ENCODE assay signal across 24 cellular contexts in the genomic region with DNA sequence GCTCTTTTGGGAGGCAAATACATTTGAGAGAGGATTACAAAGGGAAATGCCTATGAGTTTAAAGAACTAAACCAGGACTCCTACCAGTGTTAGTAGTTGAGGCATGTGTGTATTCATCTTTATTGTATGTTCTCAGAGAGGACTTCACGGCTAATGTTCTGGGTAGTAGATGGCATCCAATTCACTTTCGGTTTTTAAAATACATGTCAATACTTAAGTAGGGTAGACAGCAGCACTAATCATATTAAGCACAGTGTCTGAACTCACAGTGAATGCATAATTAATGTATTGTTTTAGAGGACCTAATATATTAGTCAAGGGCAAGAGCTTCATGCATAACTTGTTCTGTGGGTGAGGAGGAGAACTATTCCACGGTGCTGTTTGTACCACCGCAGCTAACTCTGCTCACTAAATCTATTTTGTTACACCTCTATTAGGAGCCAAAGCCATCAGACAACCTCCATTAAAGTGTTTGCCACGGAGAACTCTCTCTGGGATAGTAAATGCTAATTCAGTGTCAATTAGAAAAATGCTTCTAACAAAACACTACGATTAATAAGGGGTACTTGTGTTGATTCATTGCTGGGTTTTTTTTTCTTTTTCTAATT. TPM values are rescaled to one million over a fixed set of nuclear protein-coding genes. Genes with fewer than 3 reads are reported as not detected.
DNase-seq lines count a peak whose midpoint lies in the region; FAIRE-seq and TF ChIP-seq lines count a peak whose summit lies in the region.
"Had no signal": no experiment of that assay in that cellular context is flagged by ENCODE, and none has a peak within 500 bp of the region (broad histone marks: within the 10 kb centered on the region; RNA-seq: fewer than 3 reads in every experiment).

No MANE protein-coding gene starts in this region.

- H3K36me3 Mint-ChIP-seq in astrocyte (ENCODE audit: low read depth, unreplicated experiment), result no peaks in the 10 kb centered on the region
- peaks cover 13% of the 10 kb centered on the region for H3K36me3 Mint-ChIP-seq in activated CD4-positive, alpha-beta memory T cell treated with anti-CD3 and anti-CD28 coated beads for 36 hours
- H3K36me3 Mint-ChIP-seq: type B pancreatic cell had no signal

- DNase-seq in MG63 (no peak), astrocyte (ENCODE audit: low read depth) (peak; percentile 12), retina (peak; percentile 38), SJCRH30 (no peak), NCI-H187 (lab: John Stamatoyannopoulos, UW) (no peak)
- no peak for DNase-seq in activated CD4-positive, alpha-beta memory T cell treated with anti-CD3 and anti-CD28 coated beads for 36 hours
- no peak for DNase-seq in stimulated activated CD4-positive, alpha-beta T cell treated with anti-CD3 and anti-CD28 coated beads, Interleukin-15, amount 100 ng/mL, for 24 hours
- DNase-seq: activated CD4-positive, alpha-beta memory T cell treated with anti-CD3 and anti-CD28 coated beads, Interleukin-2, amount 10 ng/mL, durations not matched to agents 7 days and 5 days; activated effector memory CD4-positive, alpha-beta T cell treated with anti-CD3 and anti-CD28 coated beads, Interleukin-2, amount 50 U/mL, for 16 hours; activated naive CD8-positive, alpha-beta T cell treated with anti-CD3 and anti-CD28 coated beads, Interleukin-2, amount 10 ng/mL, durations not matched to agents 7 days and 5 days; activated T-cell treated with anti-CD3 and anti-CD28 coated beads for 4 hours; CD4-positive, alpha-beta memory T cell; H7; left ventricle myocardium inferior; NCI-H146; NCI-H2227 treated with DMSO at 0.1 percent for 48 hours; NCI-H69; WERI-Rb-1 had no signal

- H3K4me3 Mint-ChIP-seq in astrocyte (ENCODE audit: unreplicated experiment), result no peak overlapping the region
- no peak overlapping the region for H3K4me3 Mint-ChIP-seq in activated CD4-positive, alpha-beta memory T cell treated with anti-CD3 and anti-CD28 coated beads for 36 hours
- H3K4me3 Mint-ChIP-seq: activated CD4-positive, alpha-beta memory T cell treated with anti-CD3 and anti-CD28 coated beads, Interleukin-2, amount 10 ng/mL, durations not matched to agents 7 days and 5 days; activated naive CD8-positive, alpha-beta T cell treated with anti-CD3 and anti-CD28 coated beads, Interleukin-2, amount 10 ng/mL, durations not matched to agents 7 days and 5 days; CD4-positive, alpha-beta memory T cell; nephron; type B pancreatic cell had no signal

- H3K4me3 ChIP-seq in MG63 (peak overlapping the region; percentile 44), astrocyte (ENCODE audit: insufficient read depth, low read depth, low read length) (peak overlapping the region; percentile 49), SJCRH30 (no peak overlapping the region)
- H3K4me3 ChIP-seq: left ventricle myocardium inferior had no signal

- no peaks in the 10 kb centered on the region for H3K9me3 Mint-ChIP-seq in astrocyte (ENCODE audit: unreplicated experiment)
- no peaks in the 10 kb centered on the region for H3K9me3 Mint-ChIP-seq in activated CD4-positive, alpha-beta memory T cell treated with anti-CD3 and anti-CD28 coated beads for 36 hours
- H3K9me3 Mint-ChIP-seq: activated naive CD8-positive, alpha-beta T cell treated with anti-CD3 and anti-CD28 coated beads, Interleukin-2, amount 10 ng/mL, durations not matched to agents 7 days and 5 days; nephron; type B pancreatic cell had no signal

- no peak for TF ChIP-seq CTCF in astrocyte (IDR thresholded peaks at IDR 0.05; ENCODE audit: insufficient read depth, low read depth, low read length)

- CTCF ChIA-PET in activated CD4-positive, alpha-beta memory T cell treated with anti-CD3 and anti-CD28 coated beads for 36 hours (lab: Charles Lee), result interaction anchor here (0.6 to 1.0 kb wide), 3 partner anchors 71 to 372 kb away, joined by 3 read pairs; no protein-coding TSS in a partner anchor

- H3K27me3 ChIP-seq in MG63 (no peaks in the 10 kb centered on the region), astrocyte (ENCODE audit: insufficient read depth, low read length) (no peaks in the 10 kb centered on the region), SJCRH30 (no peaks in the 10 kb centered on the region)

- intact Hi-C loops in activated CD4-positive, alpha-beta memory T cell treated with anti-CD3 and anti-CD28 coated beads for 36 hours (cut with micrococcal nuclease), result no loop called here

- no peaks in the 10 kb centered on the region for H3K27me3 Mint-ChIP-seq in astrocyte (ENCODE audit: low read depth, unreplicated experiment)
- H3K27me3 Mint-ChIP-seq in activated CD4-positive, alpha-beta memory T cell treated with anti-CD3 and anti-CD28 coated beads for 36 hours, result no peaks in the 10 kb centered on the region
- H3K27me3 Mint-ChIP-seq: activated CD4-positive, alpha-beta memory T cell treated with anti-CD3 and anti-CD28 coated beads, Interleukin-2, amount 10 ng/mL, durations not matched to agents 7 days and 5 days; activated naive CD8-positive, alpha-beta T cell treated with anti-CD3 and anti-CD28 coated beads, Interleukin-2, amount 10 ng/mL, durations not matched to agents 7 days and 5 days; CD4-positive, alpha-beta memory T cell; type B pancreatic cell had no signal

- H3K9ac ChIP-seq in astrocyte (ENCODE audit: low read length), result peak overlapping the region; percentile 47
- H3K9ac ChIP-seq: KMS-11, parathyroid adenoma had no signal

- H3K36me3 ChIP-seq in MG63 (no peaks in the 10 kb centered on the region), astrocyte (ENCODE audit: insufficient read depth, low read length) (no peaks in the 10 kb centered on the region), SJCRH30 (no peaks in the 10 kb centered on the region)
- H3K36me3 ChIP-seq: left ventricle myocardium inferior, WERI-Rb-1 had no signal

- no peak overlapping the region for H2AFZ ChIP-seq in astrocyte (ENCODE audit: low read depth, low read length)
- H2AFZ ChIP-seq: parathyroid adenoma had no signal

- H4K20me1 ChIP-seq in astrocyte (ENCODE audit: insufficient read depth, low read length), result peaks cover 13% of the 10 kb centered on the region

- 0 out of 2 replicates have a peak, but pooled peaks cover under 1% of the 10 kb centered on the region for H3K9me3 ChIP-seq in MG63
- H3K9me3 ChIP-seq in astrocyte (ENCODE audit: insufficient read depth, low read depth, low read length), result no peaks in the 10 kb centered on the region
- peaks cover 2% of the 10 kb centered on the region; the same call in 1 of the 2 replicates for H3K9me3 ChIP-seq in SJCRH30 (replicated peaks)
- H3K9me3 ChIP-seq: left ventricle myocardium inferior had no signal

- FAIRE-seq in astrocyte (lab: Jason Lieb, UNC) (no peak), islet of Langerhans (lab: Jason Lieb, UNC) (peak; percentile 53)
- FAIRE-seq: HTR-8/SVneo had no signal

- H3K27ac Mint-ChIP-seq in astrocyte (ENCODE audit: unreplicated experiment), result no peak overlapping the region
- H3K27ac Mint-ChIP-seq in activated CD4-positive, alpha-beta memory T cell treated with anti-CD3 and anti-CD28 coated beads for 36 hours, result no peak overlapping the region
- H3K27ac Mint-ChIP-seq: activated CD4-positive, alpha-beta memory T cell treated with anti-CD3 and anti-CD28 coated beads, Interleukin-2, amount 10 ng/mL, durations not matched to agents 7 days and 5 days; activated naive CD8-positive, alpha-beta T cell treated with anti-CD3 and anti-CD28 coated beads, Interleukin-2, amount 10 ng/mL, durations not matched to agents 7 days and 5 days; CD4-positive, alpha-beta memory T cell; type B pancreatic cell had no signal

- POLR2A ChIA-PET in activated CD4-positive, alpha-beta memory T cell treated with anti-CD3 and anti-CD28 coated beads for 36 hours (lab: Charles Lee), result no interaction called here

- H3K27ac ChIP-seq in astrocyte (ENCODE audit: low read depth, low read length), result no peak overlapping the region
- H3K27ac ChIP-seq in SJCRH30, result no peak overlapping the region; the same call in 1 of the 2 replicates
- H3K27ac ChIP-seq: left ventricle myocardium inferior, parathyroid adenoma, WERI-Rb-1 had no signal

- peaks cover 4% of the 10 kb centered on the region for H3K79me2 ChIP-seq in astrocyte (ENCODE audit: insufficient read depth, low read length)
- H3K79me2 ChIP-seq: parathyroid adenoma had no signal

- H3K4me1 Mint-ChIP-seq in astrocyte (ENCODE audit: low read depth, unreplicated experiment), result peaks cover 3% of the 10 kb centered on the region
- H3K4me1 Mint-ChIP-seq in activated CD4-positive, alpha-beta memory T cell treated with anti-CD3 and anti-CD28 coated beads for 36 hours (ENCODE audit: low read depth), result peaks cover 50% of the 10 kb centered on the region

- peak overlapping the region; percentile 84 for H3K4me2 ChIP-seq in astrocyte (ENCODE audit: low read length)

- no peaks in the 10 kb centered on the region for H3K4me1 ChIP-seq in astrocyte (ENCODE audit: insufficient read depth, low read length)
- peaks cover 23% of the 10 kb centered on the region for H3K4me1 ChIP-seq in SJCRH30

RNA-seq across cellular contexts. Expression of gene COX10, which starts 56.3 kb away (rescaled TPM):
- total RNA-seq in MG63 (2014; rRNA removed; shearing (Covaris generic); ENCODE audit: low replicate concordance), result 12.5 and 20.9 TPM in 2 replicates
- 16.2 and 16.4 TPM in 2 replicates for total RNA-seq in astrocyte
- total RNA-seq in SJCRH30 (2014; rRNA removed; shearing (Covaris generic)), result 93.7 and 105 TPM in 2 replicates
- 10 to 100 TPM; 22.9 to 23.6 TPM for total RNA-seq in activated CD4-positive, alpha-beta memory T cell treated with anti-CD3 and anti-CD28 coated beads for 36 hours

Comparison
In these comparisons a context has a peak if more than half of its experiments do, and no peak if none do; other contexts are left out.
1. DNase-seq: peak in astrocyte (single experiment) and retina (single experiment); none in MG63 (single experiment), SJCRH30 (0 of 2), activated CD4-positive, alpha-beta memory T cell treated with anti-CD3 and anti-CD28 coated beads for 36 hours (single experiment), stimulated activated CD4-positive, alpha-beta T cell treated with anti-CD3 and anti-CD28 coated beads, Interleukin-15, amount 100 ng/mL, for 24 hours (single experiment) and NCI-H187 (0 of 2).